Comparison of ENCODE assay signal across 12 cellular contexts in genomic region chr15:36831915-36832310, GRCh38.
A peak's percentile ranks its signal among the peaks of the same experiment; 100 is the strongest.
DNase-seq lines count a peak whose midpoint lies in the region; ATAC-seq and TF ChIP-seq lines count a peak whose summit lies in the region.
"Had no signal": no experiment of that assay in that cellular context is flagged by ENCODE, and none has a peak within 500 bp of the region (broad histone marks: within the 10 kb centered on the region; RNA-seq: fewer than 3 reads in every experiment).

No MANE protein-coding gene starts in this region.

- H3K4me1 Mint-ChIP-seq in activated naive CD8-positive, alpha-beta T cell treated with anti-CD3 and anti-CD28 coated beads for 36 hours, result no peaks in the 10 kb centered on the region

- no peak overlapping the region for H3K4me3 Mint-ChIP-seq in activated naive CD8-positive, alpha-beta T cell treated with anti-CD3 and anti-CD28 coated beads for 36 hours
- H3K4me3 Mint-ChIP-seq: effector memory CD8-positive, alpha-beta T cell had no signal

- no peaks in the 10 kb centered on the region for H3K9me3 Mint-ChIP-seq in activated naive CD8-positive, alpha-beta T cell treated with anti-CD3 and anti-CD28 coated beads for 36 hours
- H3K9me3 Mint-ChIP-seq: effector memory CD8-positive, alpha-beta T cell had no signal

- no peak overlapping the region for H3K27ac Mint-ChIP-seq in activated naive CD8-positive, alpha-beta T cell treated with anti-CD3 and anti-CD28 coated beads for 36 hours
- H3K27ac Mint-ChIP-seq: effector memory CD8-positive, alpha-beta T cell had no signal

- ATAC-seq in GM18858 (IDR thresholded peaks at IDR 0.05; ENCODE audit: unreplicated experiment) (peak; percentile 2), GM21717 (IDR thresholded peaks at IDR 0.05; ENCODE audit: unreplicated experiment) (peak; percentile 24)
- ATAC-seq: effector memory CD8-positive, alpha-beta T cell; right cardiac atrium had no signal

- peaks cover 22% of the 10 kb centered on the region for H3K27me3 Mint-ChIP-seq in activated naive CD8-positive, alpha-beta T cell treated with anti-CD3 and anti-CD28 coated beads for 36 hours

- H3K36me3 Mint-ChIP-seq in activated naive CD8-positive, alpha-beta T cell treated with anti-CD3 and anti-CD28 coated beads for 36 hours, result no peaks in the 10 kb centered on the region

- no peak overlapping the region for H3K4me3 ChIP-seq in choroid plexus epithelial cell (ENCODE audit: low read depth, low read length)

- no peak for TF ChIP-seq CTCF in choroid plexus epithelial cell (conservative IDR thresholded peaks at IDR 0.05; ENCODE audit: low read depth, low read length)

- DNase-seq in HT-29 (ENCODE audit: low spot score) (peak; percentile 65), choroid plexus epithelial cell (ENCODE audit: low read depth) (peak; percentile 47), NOMO-1 (lab: John Stamatoyannopoulos, UW; ENCODE audit: unreplicated experiment in 2 of 2) (no peak), amygdala (lab: John Stamatoyannopoulos, UW) (no peak)
- no peak for DNase-seq in activated naive CD8-positive, alpha-beta T cell treated with anti-CD3 and anti-CD28 coated beads for 36 hours
- no peak for DNase-seq in stimulated activated CD4-positive, alpha-beta T cell treated with anti-CD3 and anti-CD28 coated beads, Interleukin-12 subunit alpha, Interleukin-12 subunit beta, amount 100 ng/mL, for 4 hours
- DNase-seq: DND-41; effector memory CD8-positive, alpha-beta T cell; NCI-H187 treated with DMSO at 0.1 percent for 48 hours had no signal

Comparison
In these comparisons a context has a peak if more than half of its experiments do, and no peak if none do; other contexts are left out.
1. DNase-seq: peak in HT-29 (single experiment) and choroid plexus epithelial cell (single experiment); none in NOMO-1 (0 of 2), activated naive CD8-positive, alpha-beta T cell treated with anti-CD3 and anti-CD28 coated beads for 36 hours (single experiment), stimulated activated CD4-positive, alpha-beta T cell treated with anti-CD3 and anti-CD28 coated beads, Interleukin-12 subunit alpha, Interleukin-12 subunit beta, amount 100 ng/mL, for 4 hours (single experiment) and amygdala (0 of 56).